Comparison of ENCODE assay signal across 20 cellular contexts in genomic region chr15:39869251-39869650, GRCh38.
A peak's percentile ranks its signal among the peaks of the same experiment; 100 is the strongest.
DNase-seq lines count a peak whose midpoint lies in the region; ATAC-seq and TF ChIP-seq lines count a peak whose summit lies in the region.
"Had no signal": no experiment of that assay in that cellular context is flagged by ENCODE, and none has a peak within 500 bp of the region (broad histone marks: within the 10 kb centered on the region; RNA-seq: fewer than 3 reads in every experiment).

No MANE protein-coding gene starts in this region.

- TF ChIP-seq POLR2A in erythroblast (IDR thresholded peaks at IDR 0.05; ENCODE audit: low read length), result no peak

- H3K4me3 ChIP-seq in BLaER1, result no peak overlapping the region
- no peak overlapping the region for H3K4me3 ChIP-seq in foreskin fibroblast (ENCODE audit: low read depth in 1 of 2, low read length in 2 of 2)
- H3K4me3 ChIP-seq: GM12878 had no signal

- H3K9me3 ChIP-seq in BLaER1, result peaks cover 7% of the 10 kb centered on the region

- TF ChIP-seq CTCF in foreskin fibroblast (IDR thresholded peaks at IDR 0.05; ENCODE audit: low read depth, low read length), result no peak

- no peak for ATAC-seq in GM19351 (IDR thresholded peaks at IDR 0.05; ENCODE audit: unreplicated experiment)
- ATAC-seq: activated naive CD4-positive, alpha-beta T cell treated with anti-CD3 and anti-CD28 coated beads, Interleukin-2, amount 50 U/mL, for 72 hours; activated T-cell treated with anti-CD3 and anti-CD28 coated beads, Interleukin-2, amount 50 U/mL, for 72 hours; GM12878; T-helper 17 cell had no signal

- H3K4me2 ChIP-seq in BLaER1, result peak overlapping the region; percentile 38

- no peaks in the 10 kb centered on the region for H3K27me3 ChIP-seq in BLaER1

- peaks cover 48% of the 10 kb centered on the region for H3K4me1 ChIP-seq in BLaER1

- DNase-seq in DMS79 (lab: John Stamatoyannopoulos, UW) (peak; percentile 79), NCI-H1436 treated with DMSO at 0.1 percent for 48 hours (lab: John Stamatoyannopoulos, UW) (peak; percentile 10), NCI-H524 (lab: John Stamatoyannopoulos, UW) (peak; percentile 38 to 74), erythroblast (lab: John Stamatoyannopoulos, UW) (no peak), foreskin fibroblast (no peak), EL (no peak)
- DNase-seq: activated CD4-positive, alpha-beta T cell treated with anti-CD3 and anti-CD28 coated beads, Interleukin-2, amount 10 ng/mL, durations not matched to agents 24 days and 14 days; activated T-cell treated with anti-CD3 and anti-CD28 coated beads, Interleukin-2, amount 50 U/mL, for 72 hours; aorta; head of caudate nucleus; Kasumi-1; NCI-H1694 treated with DMSO at 0.1 percent for 48 hours; NK-92 treated with Interleukin-12 subunit alpha and Interleukin-12 subunit beta, amount 100 ng/mL, for 24 hours; stimulated activated CD4-positive, alpha-beta T cell treated with anti-CD3 and anti-CD28 coated beads, Interleukin-4, amount 100 ng/mL, for 1 hour; stimulated activated naive CD4-positive, alpha-beta T cell treated with Interleukin-2 at 50 U/mL for 16 hours; T-helper 17 cell had no signal

- peaks cover 97% of the 10 kb centered on the region for H4K20me1 ChIP-seq in BLaER1

- H3K9ac ChIP-seq in BLaER1, result no peak overlapping the region

- H3K27ac ChIP-seq in BLaER1, result no peak overlapping the region

- H3K36me3 ChIP-seq in BLaER1, result peaks cover 51% of the 10 kb centered on the region

Comparison
In these comparisons a context has a peak if more than half of its experiments do, and no peak if none do; other contexts are left out.
1. DNase-seq: peak in DMS79 (single experiment), NCI-H1436 treated with DMSO at 0.1 percent for 48 hours (single experiment) and NCI-H524 (2 of 2); none in erythroblast (0 of 2), foreskin fibroblast (0 of 2) and EL (single experiment).